18 cellular contexts compared by ENCODE assay signal in genomic region chr7:51732066-51732465, GRCh38.
"Had no signal": no experiment of that assay in that cellular context is flagged by ENCODE, and none has a peak within 500 bp of the region (broad histone marks: within the 10 kb centered on the region; RNA-seq: fewer than 3 reads in every experiment).

No MANE protein-coding gene starts in this region.

- H3K27ac ChIP-seq: ascending aorta, colonic mucosa, gastroesophageal sphincter, left ventricle myocardium inferior, pancreas, stomach had no signal

- H3K4me3 Mint-ChIP-seq: activated CD4-positive, alpha-beta T cell treated with anti-CD3 and anti-CD28 coated beads, Interleukin-2, amount 10 ng/mL, durations not matched to agents 24 days and 14 days; activated T-helper 17 cell treated with anti-CD3 and anti-CD28 coated beads, Interleukin-2, amount 50 U/mL, for 72 hours; T-helper 2 cell treated with Interferon-gamma antibody and Interleukin-4, amounts not matched to agents 5 μg/mL and 100 μg/mL, for 36 hours had no signal

- H3K36me3 ChIP-seq: ascending aorta, colonic mucosa, gastroesophageal sphincter, left ventricle myocardium inferior, pancreas, stomach had no signal

- ATAC-seq: activated T-helper 17 cell treated with anti-CD3 and anti-CD28 coated beads, Interleukin-2, amount 50 U/mL, for 72 hours; gastroesophageal sphincter; pancreas had no signal

- DNase-seq: activated CD4-positive, alpha-beta T cell treated with anti-CD3 and anti-CD28 coated beads, Interleukin-2, amount 10 ng/mL, durations not matched to agents 24 days and 14 days; activated CD4-positive, CD25-positive, alpha-beta regulatory T cell; activated naive CD4-positive, alpha-beta T cell treated with Interleukin-2 at 50 U/mL for 16 hours; activated T-cell treated with anti-CD3 and anti-CD28 coated beads for 4 hours; colonic mucosa; kidney; left ventricle myocardium inferior; mesenchymal stem cell; pancreas; stimulated activated CD4-positive, alpha-beta T cell treated with anti-CD3 and anti-CD28 coated beads, Interleukin-12 subunit alpha, Interleukin-12 subunit beta, amount 100 ng/mL, for 4 hours; stimulated activated CD4-positive, alpha-beta T cell treated with anti-CD3 and anti-CD28 coated beads, Interleukin-2, amount 100 ng/mL, for 24 hours; stomach had no signal

- H3K9me3 ChIP-seq: ascending aorta, colonic mucosa, pancreas had no signal

- H3K4me1 Mint-ChIP-seq: activated CD4-positive, alpha-beta T cell treated with anti-CD3 and anti-CD28 coated beads, Interleukin-2, amount 10 ng/mL, durations not matched to agents 24 days and 14 days; activated T-helper 17 cell treated with anti-CD3 and anti-CD28 coated beads, Interleukin-2, amount 50 U/mL, for 72 hours had no signal

- H3K4me3 ChIP-seq: ascending aorta, colonic mucosa, gastroesophageal sphincter, left ventricle myocardium inferior, pancreas, stomach had no signal

- H3K27me3 ChIP-seq: ascending aorta, colonic mucosa, gastroesophageal sphincter, pancreas, stomach had no signal

- H3K4me1 ChIP-seq: ascending aorta, colonic mucosa, left ventricle myocardium inferior, pancreas, stomach had no signal

- FAIRE-seq: endometrium, kidney, pancreas, urothelium cell line had no signal

- H3K27ac Mint-ChIP-seq: activated CD4-positive, alpha-beta T cell treated with anti-CD3 and anti-CD28 coated beads, Interleukin-2, amount 10 ng/mL, durations not matched to agents 24 days and 14 days; activated T-helper 17 cell treated with anti-CD3 and anti-CD28 coated beads, Interleukin-2, amount 50 U/mL, for 72 hours; T-helper 2 cell treated with Interferon-gamma antibody and Interleukin-4, amounts not matched to agents 5 μg/mL and 100 μg/mL, for 36 hours had no signal

- H3K27me3 Mint-ChIP-seq: activated CD4-positive, alpha-beta T cell treated with anti-CD3 and anti-CD28 coated beads, Interleukin-2, amount 10 ng/mL, durations not matched to agents 24 days and 14 days; activated T-helper 17 cell treated with anti-CD3 and anti-CD28 coated beads, Interleukin-2, amount 50 U/mL, for 72 hours had no signal
